Comparison of ENCODE assay signal across 1 cellular context in the genomic region with DNA sequence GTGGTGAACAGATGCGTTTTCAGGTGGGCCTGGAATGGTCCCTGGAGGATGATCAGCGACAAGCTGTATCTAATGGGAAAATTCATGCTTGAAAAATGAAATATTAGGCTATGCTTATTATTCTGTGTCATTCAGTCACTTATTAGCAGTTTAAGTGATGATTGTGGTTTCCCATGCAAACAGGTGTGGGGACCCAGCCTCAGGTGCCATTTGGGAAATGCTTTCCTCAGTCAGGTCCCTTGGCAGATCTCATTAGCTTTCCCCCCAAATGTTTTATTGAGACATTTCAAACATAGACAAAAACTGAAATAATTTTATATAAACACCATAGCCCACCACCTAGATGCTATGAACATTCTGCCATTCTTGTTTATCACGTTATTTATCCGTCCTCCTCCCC.
TF ChIP-seq lines count a peak whose summit lies in the region.

No MANE protein-coding gene starts in this region.

TF ChIP-seq in GM12878, 131 proteins besides CTCF, POLR2A, EP300 and RAD21:
- no peak for TF ChIP-seq YY1 (IDR thresholded peaks at IDR 0.05; ENCODE audit: low read depth, low read length)
- TF ChIP-seq, protein P1, sequence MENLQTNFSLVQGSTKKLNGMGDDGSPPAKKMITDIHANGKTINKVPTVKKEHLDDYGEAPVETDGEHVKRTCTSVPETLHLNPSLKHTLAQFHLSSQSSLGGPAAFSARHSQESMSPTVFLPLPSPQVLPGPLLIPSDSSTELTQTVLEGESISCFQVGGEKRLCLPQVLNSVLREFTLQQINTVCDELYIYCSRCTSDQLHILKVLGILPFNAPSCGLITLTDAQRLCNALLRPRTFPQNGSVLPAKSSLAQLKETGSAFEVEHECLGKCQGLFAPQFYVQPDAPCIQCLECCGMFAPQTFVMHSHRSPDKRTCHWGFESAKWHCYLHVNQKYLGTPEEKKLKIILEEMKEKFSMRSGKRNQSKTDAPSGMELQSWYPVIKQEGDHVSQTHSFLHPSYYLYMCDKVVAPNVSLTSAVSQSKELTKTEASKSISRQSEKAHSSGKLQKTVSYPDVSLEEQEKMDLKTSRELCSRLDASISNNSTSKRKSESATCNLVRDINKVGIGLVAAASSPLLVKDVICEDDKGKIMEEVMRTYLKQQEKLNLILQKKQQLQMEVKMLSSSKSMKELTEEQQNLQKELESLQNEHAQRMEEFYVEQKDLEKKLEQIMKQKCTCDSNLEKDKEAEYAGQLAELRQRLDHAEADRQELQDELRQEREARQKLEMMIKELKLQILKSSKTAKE (IDR thresholded peaks at IDR 0.05; ENCODE audit: low read depth, poor library complexity, severe bottlenecking), result peak; percentile 37
- no peak for TF ChIP-seq YBX1 (IDR thresholded peaks at IDR 0.05)
- TF ChIP-seq, protein P2, sequence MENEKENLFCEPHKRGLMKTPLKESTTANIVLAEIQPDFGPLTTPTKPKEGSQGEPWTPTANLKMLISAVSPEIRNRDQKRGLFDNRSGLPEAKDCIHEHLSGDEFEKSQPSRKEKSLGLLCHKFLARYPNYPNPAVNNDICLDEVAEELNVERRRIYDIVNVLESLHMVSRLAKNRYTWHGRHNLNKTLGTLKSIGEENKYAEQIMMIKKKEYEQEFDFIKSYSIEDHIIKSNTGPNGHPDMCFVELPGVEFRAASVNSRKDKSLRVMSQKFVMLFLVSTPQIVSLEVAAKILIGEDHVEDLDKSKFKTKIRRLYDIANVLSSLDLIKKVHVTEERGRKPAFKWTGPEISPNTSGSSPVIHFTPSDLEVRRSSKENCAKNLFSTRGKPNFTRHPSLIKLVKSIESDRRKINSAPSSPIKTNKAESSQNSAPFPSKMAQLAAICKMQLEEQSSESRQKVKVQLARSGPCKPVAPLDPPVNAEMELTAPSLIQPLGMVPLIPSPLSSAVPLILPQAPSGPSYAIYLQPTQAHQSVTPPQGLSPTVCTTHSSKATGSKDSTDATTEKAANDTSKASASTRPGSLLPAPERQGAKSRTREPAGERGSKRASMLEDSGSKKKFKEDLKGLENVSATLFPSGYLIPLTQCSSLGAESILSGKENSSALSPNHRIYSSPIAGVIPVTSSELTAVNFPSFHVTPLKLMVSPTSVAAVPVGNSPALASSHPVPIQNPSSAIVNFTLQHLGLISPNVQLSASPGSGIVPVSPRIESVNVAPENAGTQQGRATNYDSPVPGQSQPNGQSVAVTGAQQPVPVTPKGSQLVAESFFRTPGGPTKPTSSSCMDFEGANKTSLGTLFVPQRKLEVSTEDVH (IDR thresholded peaks at IDR 0.05; ENCODE audit: low read depth, partially characterized antibody), result no peak
- no peak for TF ChIP-seq FOS (IDR thresholded peaks at IDR 0.05; ENCODE audit: borderline replicate concordance, extremely low read depth, insufficient read length)
